21 cellular contexts compared by ENCODE assay signal in genomic region chrX:45056428-45057145, GRCh38.
DNase-seq lines count a peak whose midpoint lies in the region; ATAC-seq, FAIRE-seq and TF ChIP-seq lines count a peak whose summit lies in the region.
"Had no signal": no experiment of that assay in that cellular context is flagged by ENCODE, and none has a peak within 500 bp of the region (broad histone marks: within the 10 kb centered on the region; RNA-seq: fewer than 3 reads in every experiment).

No MANE protein-coding gene starts in this region.

- H3K4me1 Mint-ChIP-seq in CD4-positive, CD25-positive, alpha-beta regulatory T cell = peaks cover 11 to 34% (median 17%) of the 10 kb centered on the region in 4 donors
- H3K4me1 Mint-ChIP-seq in astrocyte (ENCODE audit: low read depth, unreplicated experiment) (peaks cover 5% of the 10 kb centered on the region), mesothelial cell of epicardium (peaks cover 2% of the 10 kb centered on the region)
- H3K4me1 Mint-ChIP-seq: activated CD4-positive, alpha-beta T cell treated with anti-CD3 and anti-CD28 coated beads, Interleukin-2, amount 10 ng/mL, durations not matched to agents 7 days and 5 days; nephron; stimulated activated naive B cell treated with anti-CD40 and anti-IgM and Interleukin-4, amounts not matched to agents 10 μg/mL and 1 μg/mL and 100 μg/mL, for 72 hours had no signal

- H3K79me2 ChIP-seq in astrocyte (ENCODE audit: insufficient read depth, low read length) = no peaks in the 10 kb centered on the region

- no peak overlapping the region for H3K27ac ChIP-seq in CD4-positive, CD25-positive, alpha-beta regulatory T cell (ENCODE audit: insufficient read depth, low read length, poor library complexity, severe bottlenecking)
- no peak overlapping the region for H3K27ac ChIP-seq in astrocyte (ENCODE audit: low read depth, low read length)
- no peak overlapping the region for H3K27ac ChIP-seq in left lung

- no peak for DNase-seq in CD4-positive, CD25-positive, alpha-beta regulatory T cell
- no peak for DNase-seq in GM12891 (ENCODE audit: insufficient read length, low spot score)
- DNase-seq in astrocyte (ENCODE audit: low read depth) = no peak
- no peak for DNase-seq in mesothelial cell of epicardium (ENCODE audit: low spot score in 2 of 2, unreplicated experiment in 2 of 2)
- DNase-seq in left lung = no peak
- no peak for DNase-seq in stimulated activated naive CD8-positive, alpha-beta T cell treated with anti-CD3 and anti-CD28 coated beads, Interleukin-15, Interleukin-2, amounts not matched to agents 100 U/mL and 50 U/mL, for 24 hours
- DNase-seq: activated CD4-positive, alpha-beta T cell treated with anti-CD3 and anti-CD28 coated beads, Interleukin-2, amount 10 ng/mL, durations not matched to agents 7 days and 5 days; activated effector memory CD4-positive, alpha-beta T cell treated with anti-CD3 and anti-CD28 coated beads, Interleukin-2, amount 50 U/mL, for 16 hours; anterior cingulate cortex; Caco-2; left cardiac atrium; midbrain; NCI-H1417; NCI-H2171; OCI-M1; SHP77 treated with DMSO at 0.1 percent for 48 hours; stimulated activated naive B cell treated with anti-CD40 and anti-IgM and Interleukin-4, amounts not matched to agents 10 μg/mL and 1 μg/mL and 100 μg/mL, for 72 hours had no signal

- H2AFZ ChIP-seq in astrocyte (ENCODE audit: low read depth, low read length) = no peak overlapping the region

- no peaks in the 10 kb centered on the region for H3K27me3 Mint-ChIP-seq in CD4-positive, CD25-positive, alpha-beta regulatory T cell
- H3K27me3 Mint-ChIP-seq in astrocyte (ENCODE audit: low read depth, unreplicated experiment) (no peaks in the 10 kb centered on the region), mesothelial cell of epicardium (ENCODE audit: low read depth) (no peaks in the 10 kb centered on the region)
- H3K27me3 Mint-ChIP-seq: activated CD4-positive, alpha-beta T cell treated with anti-CD3 and anti-CD28 coated beads, Interleukin-2, amount 10 ng/mL, durations not matched to agents 7 days and 5 days; IgD-negative memory B cell; stimulated activated naive B cell treated with anti-CD40 and anti-IgM and Interleukin-4, amounts not matched to agents 10 μg/mL and 1 μg/mL and 100 μg/mL, for 72 hours had no signal

- FAIRE-seq in GM12891 (lab: Jason Lieb, UNC) (peak; percentile 13), astrocyte (lab: Jason Lieb, UNC) (peak; percentile 90)

- H3K4me2 ChIP-seq in astrocyte (ENCODE audit: low read length) = no peak overlapping the region

- no peak for TF ChIP-seq POLR2A in GM12891 (IDR thresholded peaks at IDR 0.05; ENCODE audit: low read depth, low read length)

- no peaks in the 10 kb centered on the region for H3K9me3 Mint-ChIP-seq in CD4-positive, CD25-positive, alpha-beta regulatory T cell
- no peaks in the 10 kb centered on the region for H3K9me3 Mint-ChIP-seq in astrocyte (ENCODE audit: unreplicated experiment)
- H3K9me3 Mint-ChIP-seq in mesothelial cell of epicardium = peaks cover 5% of the 10 kb centered on the region
- H3K9me3 Mint-ChIP-seq: activated CD4-positive, alpha-beta T cell treated with anti-CD3 and anti-CD28 coated beads, Interleukin-2, amount 10 ng/mL, durations not matched to agents 7 days and 5 days; IgD-negative memory B cell; nephron; stimulated activated naive B cell treated with anti-CD40 and anti-IgM and Interleukin-4, amounts not matched to agents 10 μg/mL and 1 μg/mL and 100 μg/mL, for 72 hours had no signal

- intact Hi-C loops in left lung (cut with DNase I) = no loop called here

- H3K36me3 ChIP-seq in CD4-positive, CD25-positive, alpha-beta regulatory T cell (ENCODE audit: control insufficient read depth, insufficient read depth, low read length) = peaks cover 28% of the 10 kb centered on the region
- H3K36me3 ChIP-seq in astrocyte (ENCODE audit: insufficient read depth, low read length) (peaks cover 9% of the 10 kb centered on the region), left lung (no peaks in the 10 kb centered on the region)

- ATAC-seq in CD4-positive, CD25-positive, alpha-beta regulatory T cell (ENCODE audit: low read depth in 2 of 2) = no peak
- no peak for ATAC-seq in left lung
- no peak for ATAC-seq in stimulated activated naive CD8-positive, alpha-beta T cell treated with anti-CD3 and anti-CD28 coated beads, Interleukin-15, Interleukin-2, amounts not matched to agents 100 U/mL and 50 U/mL, for 24 hours
- no peak for ATAC-seq in HG03045 (IDR thresholded peaks at IDR 0.05; ENCODE audit: unreplicated experiment)
- ATAC-seq: left cardiac atrium; sciatic nerve; stimulated activated naive B cell treated with anti-CD40 and anti-IgM and Interleukin-4, amounts not matched to agents 10 μg/mL and 1 μg/mL and 100 μg/mL, for 72 hours had no signal

- H3K27me3 ChIP-seq in CD4-positive, CD25-positive, alpha-beta regulatory T cell (ENCODE audit: control insufficient read depth, insufficient read depth, low read length) = no peaks in the 10 kb centered on the region
- H3K27me3 ChIP-seq in astrocyte (ENCODE audit: insufficient read depth, low read length) (no peaks in the 10 kb centered on the region), left lung (no peaks in the 10 kb centered on the region)

- no peak overlapping the region for H3K4me3 ChIP-seq in CD4-positive, CD25-positive, alpha-beta regulatory T cell (ENCODE audit: low read depth, low read length)
- H3K4me3 ChIP-seq in astrocyte (ENCODE audit: insufficient read depth, low read depth, low read length) (no peak overlapping the region), left lung (no peak overlapping the region)

- no peaks in the 10 kb centered on the region for H3K9me3 ChIP-seq in CD4-positive, CD25-positive, alpha-beta regulatory T cell (ENCODE audit: control insufficient read depth in 2 of 2, low read length in 2 of 2)
- H3K9me3 ChIP-seq in astrocyte (ENCODE audit: insufficient read depth, low read depth, low read length) (no peaks in the 10 kb centered on the region), left lung (no peaks in the 10 kb centered on the region)
- H3K9me3 ChIP-seq: Caco-2 had no signal

- H3K4me3 Mint-ChIP-seq in CD4-positive, CD25-positive, alpha-beta regulatory T cell = no peak overlapping the region
- H3K4me3 Mint-ChIP-seq in astrocyte (ENCODE audit: unreplicated experiment) = no peak overlapping the region
- no peak overlapping the region for H3K4me3 Mint-ChIP-seq in mesothelial cell of epicardium
- H3K4me3 Mint-ChIP-seq: activated CD4-positive, alpha-beta T cell treated with anti-CD3 and anti-CD28 coated beads, Interleukin-2, amount 10 ng/mL, durations not matched to agents 7 days and 5 days; IgD-negative memory B cell; nephron; stimulated activated naive B cell treated with anti-CD40 and anti-IgM and Interleukin-4, amounts not matched to agents 10 μg/mL and 1 μg/mL and 100 μg/mL, for 72 hours had no signal

- TF ChIP-seq CTCF in astrocyte (IDR thresholded peaks at IDR 0.05; ENCODE audit: insufficient read depth, low read depth, low read length) = no peak
- no peak for TF ChIP-seq CTCF in mesothelial cell of epicardium (IDR thresholded peaks at IDR 0.05; ENCODE audit: unreplicated experiment)
- no peak for TF ChIP-seq CTCF in left lung (IDR thresholded peaks at IDR 0.05)

- H3K27ac Mint-ChIP-seq in CD4-positive, CD25-positive, alpha-beta regulatory T cell = peak overlapping the region; percentile 2 to 95 (median 40)
- H3K27ac Mint-ChIP-seq in astrocyte (ENCODE audit: unreplicated experiment) (no peak overlapping the region), mesothelial cell of epicardium (peak overlapping the region; percentile 36)
- H3K27ac Mint-ChIP-seq: activated CD4-positive, alpha-beta T cell treated with anti-CD3 and anti-CD28 coated beads, Interleukin-2, amount 10 ng/mL, durations not matched to agents 7 days and 5 days; nephron; stimulated activated naive B cell treated with anti-CD40 and anti-IgM and Interleukin-4, amounts not matched to agents 10 μg/mL and 1 μg/mL and 100 μg/mL, for 72 hours had no signal

- no peaks in the 10 kb centered on the region for H3K4me1 ChIP-seq in CD4-positive, CD25-positive, alpha-beta regulatory T cell (ENCODE audit: control insufficient read depth, insufficient read depth, low read length, poor library complexity, severe bottlenecking)
- H3K4me1 ChIP-seq in astrocyte (ENCODE audit: insufficient read depth, low read length) (no peaks in the 10 kb centered on the region), left lung (no peaks in the 10 kb centered on the region)
- H3K4me1 ChIP-seq: Caco-2 had no signal

- H3K9ac ChIP-seq in astrocyte (ENCODE audit: low read length) = no peak overlapping the region

- no peaks in the 10 kb centered on the region for H4K20me1 ChIP-seq in astrocyte (ENCODE audit: insufficient read depth, low read length)

- peaks cover 23% of the 10 kb centered on the region for H3K36me3 Mint-ChIP-seq in CD4-positive, CD25-positive, alpha-beta regulatory T cell
- no peaks in the 10 kb centered on the region for H3K36me3 Mint-ChIP-seq in astrocyte (ENCODE audit: low read depth, unreplicated experiment)
- H3K36me3 Mint-ChIP-seq in mesothelial cell of epicardium = peaks cover 9% of the 10 kb centered on the region

TF ChIP-seq in GM12891, 5 proteins besides CTCF, POLR2A, EP300 and RAD21:
- TF ChIP-seq POU2F2 (IDR thresholded peaks at IDR 0.05; ENCODE audit: low read depth, low read length) = no peak
- no peak for TF ChIP-seq SPI1 (IDR thresholded peaks at IDR 0.05; ENCODE audit: low read depth, low read length)
- TF ChIP-seq POLR2AphosphoS5 (IDR thresholded peaks at IDR 0.05; ENCODE audit: low read depth, low read length) = no peak
- no peak for TF ChIP-seq PAX5 (IDR thresholded peaks at IDR 0.05; ENCODE audit: insufficient read depth, low read length, severe bottlenecking)
- no peak for TF ChIP-seq TAF1 (IDR thresholded peaks at IDR 0.05; ENCODE audit: low read depth, low read length)
